ENCODE assay signal across 10 cellular contexts in genomic region chr6:11938285-11938890, GRCh38.
A peak's percentile ranks its signal among the peaks of the same experiment; 100 is the strongest.
DNase-seq lines count a peak whose midpoint lies in the region; ATAC-seq, FAIRE-seq and TF ChIP-seq lines count a peak whose summit lies in the region.
"Had no signal": no experiment of that assay in that cellular context is flagged by ENCODE, and none has a peak within 500 bp of the region (broad histone marks: within the 10 kb centered on the region; RNA-seq: fewer than 3 reads in every experiment).

No MANE protein-coding gene starts in this region.

- DNase-seq in GM12891 (ENCODE audit: insufficient read length, low spot score) = no peak
- peak in 2 of 3 donors; percentile 57 to 61 for DNase-seq in Peyer's patch
- peak; percentile 56 for DNase-seq in iPS DF 4.7 (ENCODE audit: extremely low read depth, low spot score)
- no peak for DNase-seq in progenitor cell of endocrine pancreas (ENCODE audit: low spot score, unreplicated experiment)
- no peak for DNase-seq in effector memory CD4-positive, alpha-beta T cell
- DNase-seq in NCI-H1092 (lab: John Stamatoyannopoulos, UW) = no peak
- DNase-seq in brain microvascular endothelial cell = no peak
- DNase-seq: NCI-H774, T-helper 17 cell had no signal

- H3K4me3 ChIP-seq in Peyer's patch (peak overlapping the region in 1 of 4 donors; percentile 2), brain microvascular endothelial cell (ENCODE audit: low read depth, low read length) (no peak overlapping the region)
- H3K4me3 ChIP-seq in effector memory CD4-positive, alpha-beta T cell (ENCODE audit: insufficient read depth, low read depth, low read length, poor library complexity, severe bottlenecking) = no peak overlapping the region

- H3K27ac Mint-ChIP-seq in progenitor cell of endocrine pancreas = peak overlapping the region; percentile 13
- H3K27ac Mint-ChIP-seq: T-helper 17 cell had no signal

- no peaks in the 10 kb centered on the region for H3K36me3 Mint-ChIP-seq in progenitor cell of endocrine pancreas (ENCODE audit: insufficient read depth)

- in situ Hi-C loops in brain microvascular endothelial cell (cut with HindIII; ENCODE audit: low pct_ligation_motif_present, low sequenced_read_pairs) = no loop called here

- ATAC-seq in HG02798 (IDR thresholded peaks at IDR 0.05; ENCODE audit: poor library complexity, unreplicated experiment) = no peak
- ATAC-seq: T-helper 17 cell had no signal

- H3K27ac ChIP-seq in Peyer's patch = peak overlapping the region in 1 of 4 donors; percentile 28
- no peak overlapping the region for H3K27ac ChIP-seq in effector memory CD4-positive, alpha-beta T cell (ENCODE audit: insufficient read depth, low read length, poor library complexity, severe bottlenecking)
- no peak overlapping the region for H3K27ac ChIP-seq in brain microvascular endothelial cell

- FAIRE-seq in GM12891 (lab: Jason Lieb, UNC) = peak; percentile 58

- H3K36me3 ChIP-seq in Peyer's patch (no peaks in the 10 kb centered on the region), brain microvascular endothelial cell (replicated peaks) (no peaks in the 10 kb centered on the region)
- no peaks in the 10 kb centered on the region for H3K36me3 ChIP-seq in effector memory CD4-positive, alpha-beta T cell (ENCODE audit: control insufficient read depth, insufficient read depth, low read length)

- H3K27me3 Mint-ChIP-seq in progenitor cell of endocrine pancreas = no peaks in the 10 kb centered on the region
- H3K27me3 Mint-ChIP-seq: T-helper 17 cell had no signal

- peaks cover 7% of the 10 kb centered on the region for H3K9me3 Mint-ChIP-seq in progenitor cell of endocrine pancreas (ENCODE audit: low read depth)

- TF ChIP-seq POLR2A in GM12891 (IDR thresholded peaks at IDR 0.05; ENCODE audit: low read depth, low read length) = no peak
- no peak for TF ChIP-seq POLR2A in Peyer's patch (IDR thresholded peaks at IDR 0.05)

- H3K4me3 Mint-ChIP-seq in progenitor cell of endocrine pancreas (ENCODE audit: low read depth) = peak overlapping the region; percentile 50
- H3K4me3 Mint-ChIP-seq: T-helper 17 cell had no signal

- TF ChIP-seq CTCF in Peyer's patch (IDR thresholded peaks at IDR 0.05) (no peak), progenitor cell of endocrine pancreas (IDR thresholded peaks at IDR 0.05; ENCODE audit: unreplicated experiment) (no peak), brain microvascular endothelial cell (IDR thresholded peaks at IDR 0.05; ENCODE audit: low read depth, low read length, missing control alignments) (no peak)

- H3K4me1 Mint-ChIP-seq in progenitor cell of endocrine pancreas (ENCODE audit: low read depth) = peaks cover 16% of the 10 kb centered on the region
- H3K4me1 Mint-ChIP-seq: T-helper 17 cell had no signal

- no peaks in the 10 kb centered on the region for H3K4me1 ChIP-seq in Peyer's patch
- H3K4me1 ChIP-seq in effector memory CD4-positive, alpha-beta T cell (ENCODE audit: control insufficient read depth, insufficient read depth, low read length, poor library complexity, severe bottlenecking) = no peaks in the 10 kb centered on the region

- no peaks in the 10 kb centered on the region for H3K9me3 ChIP-seq in Peyer's patch
- no peaks in the 10 kb centered on the region for H3K9me3 ChIP-seq in effector memory CD4-positive, alpha-beta T cell (ENCODE audit: control insufficient read depth, low read length)

- no peaks in the 10 kb centered on the region for H3K27me3 ChIP-seq in Peyer's patch
- H3K27me3 ChIP-seq in effector memory CD4-positive, alpha-beta T cell (replicated peaks; ENCODE audit: control insufficient read depth, insufficient read depth, low read length, poor library complexity, severe bottlenecking) = no peaks in the 10 kb centered on the region
- H3K27me3 ChIP-seq in brain microvascular endothelial cell (replicated peaks) = no peaks in the 10 kb centered on the region

TF ChIP-seq in GM12891, 5 proteins besides CTCF, POLR2A, EP300 and RAD21:
- TF ChIP-seq SPI1 (IDR thresholded peaks at IDR 0.05; ENCODE audit: low read depth, low read length) (no peak), POU2F2 (IDR thresholded peaks at IDR 0.05; ENCODE audit: low read depth, low read length) (no peak), PAX5 (IDR thresholded peaks at IDR 0.05; ENCODE audit: insufficient read depth, low read length, severe bottlenecking) (no peak), TAF1 (IDR thresholded peaks at IDR 0.05; ENCODE audit: low read depth, low read length) (no peak), POLR2AphosphoS5 (IDR thresholded peaks at IDR 0.05; ENCODE audit: low read depth, low read length) (no peak)

Comparison
In these comparisons a context has a peak if more than half of its experiments do, and no peak if none do; other contexts are left out.
1. DNase-seq: peak in Peyer's patch (2 of 3) and iPS DF 4.7 (single experiment); none in GM12891 (single experiment), progenitor cell of endocrine pancreas (single experiment), effector memory CD4-positive, alpha-beta T cell (0 of 3), NCI-H1092 (single experiment) and brain microvascular endothelial cell (single experiment).